ENCODE assay signal across 8 cellular contexts in the genomic region with DNA sequence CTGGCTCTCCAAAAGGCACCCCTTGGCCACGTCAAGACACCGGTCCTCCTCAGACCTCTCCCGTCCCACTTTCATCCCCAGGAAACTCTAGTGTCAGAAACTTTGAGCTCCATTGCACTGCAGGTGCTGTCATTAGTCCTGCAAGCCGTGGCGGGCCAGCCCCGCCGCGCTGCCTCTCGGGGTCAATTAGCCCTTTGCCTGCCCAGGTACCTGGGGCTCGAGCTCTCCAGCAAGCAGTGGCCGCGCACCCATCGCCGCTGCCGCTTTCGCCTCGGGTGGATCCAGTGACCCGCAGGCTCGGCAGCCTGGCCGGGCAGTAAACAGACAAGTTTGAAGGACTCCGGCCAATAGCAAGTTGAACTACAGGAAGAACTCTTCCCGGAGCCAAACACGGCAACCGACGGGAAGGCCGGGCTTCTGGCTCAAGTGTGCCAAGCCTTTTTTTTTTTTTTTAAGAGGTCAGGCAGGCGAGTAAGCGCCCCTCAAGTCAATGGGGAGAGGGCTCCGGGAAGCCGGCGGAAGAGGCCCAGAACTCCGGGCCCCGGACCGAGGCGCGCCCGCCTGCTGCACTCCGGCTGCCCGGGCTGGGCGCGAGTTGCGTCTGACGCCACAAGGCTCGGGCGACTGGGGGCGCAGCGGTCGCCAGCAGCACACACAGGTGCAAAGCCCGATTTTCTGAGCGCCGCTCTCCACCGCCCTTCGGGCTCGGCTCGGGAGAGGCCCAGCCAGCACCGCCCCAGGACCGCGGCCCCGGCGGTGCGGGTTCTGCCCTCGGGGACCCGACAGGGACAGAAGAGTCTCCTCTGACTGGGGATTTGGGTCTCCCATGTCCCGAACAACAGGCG. TPM values are rescaled to one million over a fixed set of nuclear protein-coding genes. Genes with fewer than 3 reads are reported as not detected.
DNase-seq lines count a peak whose midpoint lies in the region; ATAC-seq and TF ChIP-seq lines count a peak whose summit lies in the region.

No MANE protein-coding gene starts in this region.

- H3K36me3 ChIP-seq in WERI-Rb-1: no peaks in the 10 kb centered on the region

- ATAC-seq in omental fat pad (ENCODE audit: low FRiP score) (peak; percentile 35), HG03457 (IDR thresholded peaks at IDR 0.05; ENCODE audit: unreplicated experiment) (no peak), HG03342 (IDR thresholded peaks at IDR 0.05; ENCODE audit: unreplicated experiment) (no peak)

- DNase-seq in AG08395 (ENCODE audit: low spot score) (peak; percentile 6), GM20000 (ENCODE audit: low spot score) (peak; percentile 29), WERI-Rb-1 (peak; percentile 15), glomerular visceral epithelial cell (ENCODE audit: extremely low spot score) (peak; percentile 40), omental fat pad (ENCODE audit: low spot score) (no peak), RWPE1 (ENCODE audit: low spot score) (no peak)

- H3K9me3 ChIP-seq in WERI-Rb-1 (ENCODE audit: severe bottlenecking): no peaks in the 10 kb centered on the region

- H3K27me3 ChIP-seq in WERI-Rb-1 (ENCODE audit: insufficient read depth, low read depth, severe bottlenecking): peaks cover 22% of the 10 kb centered on the region

- POLR2A ChIA-PET in RWPE1 (lab: Yijun Ruan, JAX; ENCODE audit: low non-redundant PET): no interaction called here

- no peak overlapping the region for H3K27ac ChIP-seq in WERI-Rb-1
- H3K27ac ChIP-seq in RWPE1: no peak overlapping the region

- CTCF ChIA-PET in RWPE1 (lab: Yijun Ruan, JAX): interaction anchor here (0.6 kb wide), 1 partner anchor 383 kb away, joined by 3 read pairs; no protein-coding TSS in a partner anchor

- H3K4me3 ChIP-seq in WERI-Rb-1 (ENCODE audit: low read depth, low read length): peak overlapping the region; percentile 84

- TF ChIP-seq CTCF in GM20000 (IDR thresholded peaks at IDR 0.05; ENCODE audit: extremely low read depth, missing control alignments) (no peak), WERI-Rb-1 (IDR thresholded peaks at IDR 0.05; ENCODE audit: low read depth, low read length) (no peak), omental fat pad (IDR thresholded peaks at IDR 0.05) (no peak), RWPE1 (conservative IDR thresholded peaks at IDR 0.05; ENCODE audit: low read depth) (no peak)

RNA-seq across cellular contexts. Expression of gene ERBB4, which starts 1.1 kb away (rescaled TPM):
- 1 to 10 TPM in 2 of 4 donors, under 1 TPM in 2; 0.16 to 7.7 (median 2.1) TPM for total RNA-seq in omental fat pad

Comparison
In these comparisons a context has a peak if more than half of its experiments do, and no peak if none do; other contexts are left out.
1. DNase-seq: peak in AG08395 (single experiment), GM20000 (single experiment), WERI-Rb-1 (single experiment) and glomerular visceral epithelial cell (single experiment); none in omental fat pad (single experiment) and RWPE1 (single experiment).